ENCODE assay signal across 8 cellular contexts in genomic region chr3:50256978-50257890, GRCh38. TPM values are rescaled to one million over a fixed set of nuclear protein-coding genes. Genes with fewer than 3 reads are reported as not detected.
DNase-seq lines count a peak whose midpoint lies in the region; ATAC-seq and TF ChIP-seq lines count a peak whose summit lies in the region.

No MANE protein-coding gene starts in this region.

- no peak overlapping the region for H3K4me3 Mint-ChIP-seq in activated T-helper 2 cell treated with anti-CD3 and anti-CD28 coated beads, Interferon-gamma antibody, Interleukin-2, Interleukin-4, amounts not matched to agents 10 μg/mL and 5 μg/mL and 100 μg/mL, durations not matched to agents 14 hours and 24 hours and 36 hours (ENCODE audit: low read depth)

- peaks cover 11% of the 10 kb centered on the region for H3K4me1 ChIP-seq in foreskin keratinocyte

- no peaks in the 10 kb centered on the region for H3K27me3 ChIP-seq in foreskin keratinocyte

- ATAC-seq in foreskin keratinocyte = no peak
- no peak for ATAC-seq in GM21528 (IDR thresholded peaks at IDR 0.05; ENCODE audit: low FRiP score, unreplicated experiment)
- ATAC-seq in GM21825 (IDR thresholded peaks at IDR 0.05; ENCODE audit: unreplicated experiment) = no peak

- peaks cover 3% of the 10 kb centered on the region for H3K4me1 Mint-ChIP-seq in activated T-helper 2 cell treated with anti-CD3 and anti-CD28 coated beads, Interferon-gamma antibody, Interleukin-2, Interleukin-4, amounts not matched to agents 10 μg/mL and 5 μg/mL and 100 μg/mL, durations not matched to agents 14 hours and 24 hours and 36 hours (ENCODE audit: low read depth)

- H3K36me3 Mint-ChIP-seq in activated T-helper 2 cell treated with anti-CD3 and anti-CD28 coated beads, Interferon-gamma antibody, Interleukin-2, Interleukin-4, amounts not matched to agents 10 μg/mL and 5 μg/mL and 100 μg/mL, durations not matched to agents 14 hours and 24 hours and 36 hours (ENCODE audit: low read depth) = peaks cover 55% of the 10 kb centered on the region

- H3K27me3 Mint-ChIP-seq in activated T-helper 2 cell treated with anti-CD3 and anti-CD28 coated beads, Interferon-gamma antibody, Interleukin-2, Interleukin-4, amounts not matched to agents 10 μg/mL and 5 μg/mL and 100 μg/mL, durations not matched to agents 14 hours and 24 hours and 36 hours (ENCODE audit: low read depth) = no peaks in the 10 kb centered on the region

- intact Hi-C loops in activated T-helper 2 cell treated with anti-CD3 and anti-CD28 coated beads, Interferon-gamma antibody, Interleukin-2, Interleukin-4, amounts not matched to agents 10 μg/mL and 5 μg/mL and 100 μg/mL, durations not matched to agents 14 hours and 24 hours and 36 hours (cut with micrococcal nuclease) = loop anchor here (1.0 kb wide), 1 partner anchor 30 kb away; no protein-coding TSS in a partner anchor

- H3K27ac ChIP-seq in VCaP (no peak overlapping the region), foreskin keratinocyte (no peak overlapping the region), temporal lobe (ENCODE audit: low read depth, low read length) (peak overlapping the region; percentile 100)

- H3K27ac Mint-ChIP-seq in activated T-helper 2 cell treated with anti-CD3 and anti-CD28 coated beads, Interferon-gamma antibody, Interleukin-2, Interleukin-4, amounts not matched to agents 10 μg/mL and 5 μg/mL and 100 μg/mL, durations not matched to agents 14 hours and 24 hours and 36 hours = no peak overlapping the region

- no peak for DNase-seq in AG09309 (ENCODE audit: low read depth)
- DNase-seq in foreskin keratinocyte = no peak
- no peak for DNase-seq in activated T-helper 2 cell treated with anti-CD3 and anti-CD28 coated beads, Interferon-gamma antibody, Interleukin-2, Interleukin-4, amounts not matched to agents 10 μg/mL and 5 μg/mL and 100 μg/mL, durations not matched to agents 14 hours and 24 hours and 36 hours (ENCODE audit: low spot score)

- H3K9me3 Mint-ChIP-seq in activated T-helper 2 cell treated with anti-CD3 and anti-CD28 coated beads, Interferon-gamma antibody, Interleukin-2, Interleukin-4, amounts not matched to agents 10 μg/mL and 5 μg/mL and 100 μg/mL, durations not matched to agents 14 hours and 24 hours and 36 hours = no peaks in the 10 kb centered on the region

- TF ChIP-seq CTCF in AG09309 (IDR thresholded peaks at IDR 0.05; ENCODE audit: control insufficient read depth, insufficient read depth, low read depth, low read length, missing control alignments) (peak; percentile 66), GM12872 (IDR thresholded peaks at IDR 0.05; ENCODE audit: insufficient read depth, low read depth, low read length) (peak; percentile 38; the same call in 2 of the 3 replicates), VCaP (conservative IDR thresholded peaks at IDR 0.05) (peak; percentile 75), foreskin keratinocyte (conservative IDR thresholded peaks at IDR 0.05) (peak; percentile 59)

- no peak overlapping the region for H3K4me3 ChIP-seq in AG09309 (ENCODE audit: control insufficient read depth, low read depth, low read length)

RNA-seq across cellular contexts. Expression of gene SEMA3B, which starts 11.7 kb away (rescaled TPM):
- total RNA-seq in foreskin keratinocyte (1.1 and 2.0 TPM in 2 replicates), temporal lobe (3.2 TPM)
- 1.3 and 2.3 TPM in 2 replicates for polyA plus RNA-seq in foreskin keratinocyte
- total RNA-seq in activated T-helper 2 cell treated with anti-CD3 and anti-CD28 coated beads, Interferon-gamma antibody, Interleukin-2, Interleukin-4, amounts not matched to agents 10 μg/mL and 5 μg/mL and 100 μg/mL, durations not matched to agents 14 hours and 24 hours and 36 hours = 0.30 and 0.68 TPM in 2 replicates

RNA-seq across cellular contexts. Expression of gene GNAI2, which starts 21.2 kb away (rescaled TPM):
- total RNA-seq in foreskin keratinocyte (242 and 258 TPM in 2 replicates), temporal lobe (83.1 TPM)
- polyA plus RNA-seq in foreskin keratinocyte = 243 and 258 TPM in 2 replicates
- 267 and 269 TPM in 2 replicates for total RNA-seq in activated T-helper 2 cell treated with anti-CD3 and anti-CD28 coated beads, Interferon-gamma antibody, Interleukin-2, Interleukin-4, amounts not matched to agents 10 μg/mL and 5 μg/mL and 100 μg/mL, durations not matched to agents 14 hours and 24 hours and 36 hours

RNA-seq across cellular contexts. Expression of gene LSMEM2, which starts 21.7 kb away (rescaled TPM):
- total RNA-seq in foreskin keratinocyte = not detected in 2 replicates
- polyA plus RNA-seq in foreskin keratinocyte = 0.04 TPM in 1 of 2 replicates, not detected in the other
- total RNA-seq in temporal lobe = not detected
- total RNA-seq in activated T-helper 2 cell treated with anti-CD3 and anti-CD28 coated beads, Interferon-gamma antibody, Interleukin-2, Interleukin-4, amounts not matched to agents 10 μg/mL and 5 μg/mL and 100 μg/mL, durations not matched to agents 14 hours and 24 hours and 36 hours = not detected in 2 replicates

RNA-seq across cellular contexts. Expression of gene IFRD2, which starts 35.0 kb away (rescaled TPM):
- total RNA-seq in foreskin keratinocyte = 140 and 166 TPM in 2 replicates
- polyA plus RNA-seq in foreskin keratinocyte = 137 and 158 TPM in 2 replicates
- total RNA-seq in temporal lobe = 10.8 TPM
- total RNA-seq in activated T-helper 2 cell treated with anti-CD3 and anti-CD28 coated beads, Interferon-gamma antibody, Interleukin-2, Interleukin-4, amounts not matched to agents 10 μg/mL and 5 μg/mL and 100 μg/mL, durations not matched to agents 14 hours and 24 hours and 36 hours = 154 and 164 TPM in 2 replicates

RNA-seq across cellular contexts. Expression of gene HYAL3, which starts 42.0 kb away (rescaled TPM):
- 8.3 and 8.4 TPM in 2 replicates for total RNA-seq in foreskin keratinocyte
- polyA plus RNA-seq in foreskin keratinocyte = 11.4 and 12.4 TPM in 2 replicates
- total RNA-seq in temporal lobe = 4.9 TPM
- 10.8 TPM in 2 replicates for total RNA-seq in activated T-helper 2 cell treated with anti-CD3 and anti-CD28 coated beads, Interferon-gamma antibody, Interleukin-2, Interleukin-4, amounts not matched to agents 10 μg/mL and 5 μg/mL and 100 μg/mL, durations not matched to agents 14 hours and 24 hours and 36 hours
